17 cellular contexts compared by ENCODE assay signal in genomic region chr1:46171351-46171750, GRCh38. TPM values are rescaled to one million over a fixed set of nuclear protein-coding genes. Genes with fewer than 3 reads are reported as not detected.
A peak's percentile ranks its signal among the peaks of the same experiment; 100 is the strongest.
DNase-seq lines count a peak whose midpoint lies in the region; ATAC-seq and TF ChIP-seq lines count a peak whose summit lies in the region.
"Had no signal": no experiment of that assay in that cellular context is flagged by ENCODE, and none has a peak within 500 bp of the region (broad histone marks: within the 10 kb centered on the region; RNA-seq: fewer than 3 reads in every experiment).

No MANE protein-coding gene starts in this region.

- H2BK12ac ChIP-seq in neuronal stem cell (ENCODE audit: low read length): peak overlapping the region; percentile 4

- no peak overlapping the region for H4K91ac ChIP-seq in neuronal stem cell (ENCODE audit: low read depth, low read length, poor library complexity)

- H3K27ac ChIP-seq in heart left ventricle (peak overlapping the region; percentile 46 to 93 (median 76)), neuronal stem cell (replicated peaks; ENCODE audit: low read length) (no peak overlapping the region), vagina (peak overlapping the region; percentile 36)

- H3K36me3 ChIP-seq in heart left ventricle: no peaks in the 10 kb centered on the region
- H3K36me3 ChIP-seq in neuronal stem cell (replicated peaks in 1 of 2; ENCODE audit: control insufficient read depth in 2 of 2, insufficient read depth in 2 of 2, low read length in 2 of 2): no peaks in the 10 kb centered on the region
- H3K36me3 ChIP-seq in vagina: no peaks in the 10 kb centered on the region
- H3K36me3 ChIP-seq: Peyer's patch, sigmoid colon had no signal

- H3K4me1 Mint-ChIP-seq in CD14-positive monocyte: peaks cover 15% of the 10 kb centered on the region
- peaks cover 10 to 13% of the 10 kb centered on the region in 2 donors for H3K4me1 Mint-ChIP-seq in natural killer cell treated with Interleukin-12 subunit alpha and Interleukin-12 subunit beta and Interleukin-15 and Interleukin-18, amount 100 ng/mL, for 72 hours (ENCODE audit: low read depth in 2 of 2)

- no peak overlapping the region for H3K4ac ChIP-seq in neuronal stem cell (ENCODE audit: low read length)

- H3K27me3 ChIP-seq in heart left ventricle (peaks cover 0 to 5% (median 0%) of the 10 kb centered on the region in 9 donors), neuronal stem cell (ENCODE audit: control insufficient read depth in 3 of 3, insufficient read depth in 3 of 3, low read depth in 1 of 3, low read length in 3 of 3) (peaks cover 0 to 37% (median 14%) of the 10 kb centered on the region in 3 experiments), vagina (no peaks in the 10 kb centered on the region)
- H3K27me3 ChIP-seq: Peyer's patch had no signal

- no peak overlapping the region for H3K18ac ChIP-seq in neuronal stem cell (ENCODE audit: low read length)

- no peak overlapping the region for H2AFZ ChIP-seq in neuronal stem cell (ENCODE audit: low read length)

- no peak overlapping the region for H3K27ac Mint-ChIP-seq in CD14-positive monocyte
- H3K27ac Mint-ChIP-seq in natural killer cell treated with Interleukin-12 subunit alpha and Interleukin-12 subunit beta and Interleukin-15 and Interleukin-18, amount 100 ng/mL, for 72 hours: no peak overlapping the region

- no peak overlapping the region for H4K8ac ChIP-seq in neuronal stem cell (ENCODE audit: low read depth, low read length)

- H3K9me3 Mint-ChIP-seq in CD14-positive monocyte: peaks cover 0 to 3% (median 0%) of the 10 kb centered on the region in 7 donors
- no peaks in the 10 kb centered on the region for H3K9me3 Mint-ChIP-seq in natural killer cell treated with Interleukin-12 subunit alpha and Interleukin-12 subunit beta and Interleukin-15 and Interleukin-18, amount 100 ng/mL, for 72 hours

- H3K23ac ChIP-seq in neuronal stem cell (ENCODE audit: low read depth, low read length, poor library complexity): no peak overlapping the region

- no peaks in the 10 kb centered on the region for H3K79me1 ChIP-seq in neuronal stem cell (ENCODE audit: low read depth, low read length)

- ATAC-seq in heart left ventricle (peak; percentile 30 to 65 (median 51)), Right ventricle myocardium inferior (no peak)
- no peak for ATAC-seq in natural killer cell treated with Interleukin-12 subunit alpha and Interleukin-12 subunit beta and Interleukin-15 and Interleukin-18, amount 100 ng/mL, for 72 hours

- H3K14ac ChIP-seq in neuronal stem cell (ENCODE audit: low read length): no peak overlapping the region

- H3K27me3 Mint-ChIP-seq in CD14-positive monocyte (ENCODE audit: low read depth in 3 of 3): peaks cover 29 to 37% (median 33%) of the 10 kb centered on the region in 3 donors
- H3K27me3 Mint-ChIP-seq in natural killer cell treated with Interleukin-12 subunit alpha and Interleukin-12 subunit beta and Interleukin-15 and Interleukin-18, amount 100 ng/mL, for 72 hours: peaks cover 6 to 8% of the 10 kb centered on the region in 2 donors

- H3K4me3 ChIP-seq in heart left ventricle (peak overlapping the region in 3 of 12 donors; percentile 6 to 13 (median 9)), neuronal stem cell (ENCODE audit: low read length in 2 of 2) (no peak overlapping the region), vagina (no peak overlapping the region)
- H3K4me3 ChIP-seq: Peyer's patch, sigmoid colon had no signal

- H2BK15ac ChIP-seq in neuronal stem cell (ENCODE audit: low read length): peak overlapping the region; percentile 56

- H3K4me3 Mint-ChIP-seq in CD14-positive monocyte: no peak overlapping the region
- no peak overlapping the region for H3K4me3 Mint-ChIP-seq in natural killer cell treated with Interleukin-12 subunit alpha and Interleukin-12 subunit beta and Interleukin-15 and Interleukin-18, amount 100 ng/mL, for 72 hours

- 51 to 85% (median 68%) methylated on average over 7 to 8 of the region's 8 CpGs for WGBS in heart left ventricle, 4 donors
- WGBS in neuronal stem cell (ENCODE audit: extremely low coverage in 2 of 2, insufficient read length in 2 of 2, insufficient replicate concordance in 1 of 2), 2 donors: no CpG with 5 or more reads among the region's 8 CpGs

- DNase-seq in heart left ventricle: peak in 4 of 5 donors; percentile 57 to 84 (median 74)
- no peak for DNase-seq in Right ventricle myocardium inferior (ENCODE audit: missing footprints)
- DNase-seq in dermis blood vessel endothelial cell: peak; percentile 40
- DNase-seq in neuronal stem cell (ENCODE audit: low spot score): no peak
- DNase-seq in vagina (ENCODE audit: extremely low spot score in 2 of 2): no peak
- DNase-seq in NCI-H2029 treated with DMSO at 0.1 percent for 48 hours (lab: John Stamatoyannopoulos, UW): no peak
- no peak for DNase-seq in CD14-positive monocyte (ENCODE audit: low spot score)
- DNase-seq in natural killer cell treated with Interleukin-12 subunit alpha and Interleukin-12 subunit beta and Interleukin-15 and Interleukin-18, amount 100 ng/mL, for 72 hours (ENCODE audit: low spot score): no peak
- DNase-seq: activated CD4-positive, alpha-beta T cell treated with anti-CD3 and anti-CD28 coated beads, Interleukin-2, amount 50 U/mL, for 1 hour; anterior cingulate cortex; NCI-H446 treated with DMSO at 0.1 percent for 48 hours; sigmoid colon had no signal

- TF ChIP-seq CTCF in heart left ventricle (IDR thresholded peaks at IDR 0.05) (no peak), vagina (IDR thresholded peaks at IDR 0.05) (no peak), CD14-positive monocyte (IDR thresholded peaks at IDR 0.05) (no peak)

- no peak overlapping the region for H2BK120ac ChIP-seq in neuronal stem cell (ENCODE audit: low read depth, low read length)

- TF ChIP-seq POLR2A in heart left ventricle (IDR thresholded peaks at IDR 0.05) (peak in 1 of 2 donors; percentile 37), vagina (IDR thresholded peaks at IDR 0.05) (no peak)

- peaks cover 11 to 90% (median 66%) of the 10 kb centered on the region in 12 donors for H3K4me1 ChIP-seq in heart left ventricle
- peaks cover 7 to 25% of the 10 kb centered on the region in 2 donors for H3K4me1 ChIP-seq in neuronal stem cell (ENCODE audit: control insufficient read depth in 2 of 2, insufficient read depth in 1 of 2, low read depth in 1 of 2, low read length in 2 of 2)
- peaks cover 60% of the 10 kb centered on the region for H3K4me1 ChIP-seq in vagina

- no peak overlapping the region for H3K4me2 ChIP-seq in neuronal stem cell (ENCODE audit: insufficient read depth, low read length, poor library complexity, severe bottlenecking)

- peak overlapping the region; percentile 11 for H2AK5ac ChIP-seq in neuronal stem cell (ENCODE audit: low read depth, low read length)

- intact Hi-C loops in heart left ventricle (cut with DNase I): loop anchor here in 2 of 10 donors (1.0 to 10.0 kb wide), 2 partner anchors 38 to 277 kb away; no protein-coding TSS in a partner anchor
- intact Hi-C loops in Right ventricle myocardium inferior (cut with DNase I): loop anchor here (1.0 kb wide), 1 partner anchor 38 kb away; no protein-coding TSS in a partner anchor
- intact Hi-C loops in vagina (cut with DNase I): no loop called here
- intact Hi-C loops in CD14-positive monocyte (cut with micrococcal nuclease): no loop called here

- no peak overlapping the region for H3K9ac ChIP-seq in neuronal stem cell (ENCODE audit: low read depth, low read length, poor library complexity)

- H3K9me3 ChIP-seq in heart left ventricle (no peaks in the 10 kb centered on the region), neuronal stem cell (replicated peaks in 1 of 2; ENCODE audit: control insufficient read depth in 2 of 2, insufficient read depth in 1 of 2, low read depth in 1 of 2, low read length in 2 of 2) (no peaks in the 10 kb centered on the region), vagina (no peaks in the 10 kb centered on the region)
- H3K9me3 ChIP-seq: Peyer's patch, sigmoid colon had no signal

- H3K36me3 Mint-ChIP-seq in CD14-positive monocyte: peaks cover 0 to 3% of the 10 kb centered on the region in 2 donors
- H3K36me3 Mint-ChIP-seq in natural killer cell treated with Interleukin-12 subunit alpha and Interleukin-12 subunit beta and Interleukin-15 and Interleukin-18, amount 100 ng/mL, for 72 hours: no peaks in the 10 kb centered on the region

- H2BK5ac ChIP-seq in neuronal stem cell (ENCODE audit: low read length): peak overlapping the region; percentile 19

RNA-seq across cellular contexts. Expression of gene TSPAN1, which starts 3.5 kb away (rescaled TPM):
- total RNA-seq in heart left ventricle (1 to 10 TPM in 5 of 9 donors, under 1 TPM in 4; 0.63 to 3.5 (median 1.1) TPM), Right ventricle myocardium inferior (1.1 TPM), dermis blood vessel endothelial cell (0.28 and 0.68 TPM in 2 replicates), vagina (3.9 TPM)
- polyA plus RNA-seq in heart left ventricle (1 to 10 TPM in 1 of 2 donors, under 1 TPM in 1; 0.65 to 5.5 TPM), CD14-positive monocyte (not detected)
- polyA plus RNA-seq in neuronal stem cell (2013, experiment 1 of 2): not detected
- polyA plus RNA-seq in neuronal stem cell (2013, experiment 2 of 2): not detected
- total RNA-seq in natural killer cell treated with Interleukin-12 subunit alpha and Interleukin-12 subunit beta and Interleukin-15 and Interleukin-18, amount 100 ng/mL, for 72 hours: not detected
- total RNA-seq: A673; T-helper 2 cell treated with Interferon-gamma antibody and Interleukin-4, amounts not matched to agents 100 ng/mL and 5 ng/mL, for 36 hours had no signal

RNA-seq across cellular contexts. Expression of gene P3R3URF, which starts 4.9 kb away (rescaled TPM):
- total RNA-seq in heart left ventricle (not detected), Right ventricle myocardium inferior (not detected), dermis blood vessel endothelial cell (not detected in 2 replicates), vagina (not detected)
- polyA plus RNA-seq in heart left ventricle (not detected), CD14-positive monocyte (not detected)
- not detected for polyA plus RNA-seq in neuronal stem cell (2013, experiment 1 of 2)
- not detected for polyA plus RNA-seq in neuronal stem cell (2013, experiment 2 of 2)
- not detected for total RNA-seq in natural killer cell treated with Interleukin-12 subunit alpha and Interleukin-12 subunit beta and Interleukin-15 and Interleukin-18, amount 100 ng/mL, for 72 hours
- total RNA-seq: A673; fibroblast of villous mesenchyme; Peyer's patch; sigmoid colon; subcutaneous adipose tissue; T-helper 2 cell treated with Interferon-gamma antibody and Interleukin-4, amounts not matched to agents 100 ng/mL and 5 ng/mL, for 36 hours had no signal
- polyA plus RNA-seq: sigmoid colon had no signal

RNA-seq across cellular contexts. Expression of gene POMGNT1, which starts 26.9 kb away (rescaled TPM):
- total RNA-seq in heart left ventricle (100 to 1,000 TPM; 117 to 203 (median 144) TPM), Right ventricle myocardium inferior (129 TPM), dermis blood vessel endothelial cell (42.4 and 52.3 TPM in 2 replicates), vagina (28.5 TPM)
- polyA plus RNA-seq in heart left ventricle (100 to 1,000 TPM in 1 of 2 donors, 10 to 100 TPM in 1; 85.2 to 117 TPM), CD14-positive monocyte (10 to 100 TPM; 10.3 to 12.2 TPM)
- polyA plus RNA-seq in neuronal stem cell (2013, experiment 1 of 2): 61.7 TPM
- polyA plus RNA-seq in neuronal stem cell (2013, experiment 2 of 2): 64.1 TPM
- 10 to 100 TPM; 46.7 to 61.7 TPM for total RNA-seq in natural killer cell treated with Interleukin-12 subunit alpha and Interleukin-12 subunit beta and Interleukin-15 and Interleukin-18, amount 100 ng/mL, for 72 hours

RNA-seq across cellular contexts. Expression of gene LURAP1, which starts 31.8 kb away (rescaled TPM):
- total RNA-seq in heart left ventricle (10 to 100 TPM in 2 of 9 donors, 1 to 10 TPM in 7; 7.1 to 10.6 (median 8.9) TPM), Right ventricle myocardium inferior (6.0 TPM), dermis blood vessel endothelial cell (1.8 and 2.2 TPM in 2 replicates), vagina (14.0 TPM)
- polyA plus RNA-seq in heart left ventricle (10 to 100 TPM in 1 of 2 donors, 1 to 10 TPM in 1; 5.9 to 10.5 TPM), CD14-positive monocyte (not detected)
- polyA plus RNA-seq in neuronal stem cell (2013, experiment 1 of 2): 2.2 TPM
- 2.5 TPM for polyA plus RNA-seq in neuronal stem cell (2013, experiment 2 of 2)
- total RNA-seq in natural killer cell treated with Interleukin-12 subunit alpha and Interleukin-12 subunit beta and Interleukin-15 and Interleukin-18, amount 100 ng/mL, for 72 hours: not detected

RNA-seq across cellular contexts. Expression of gene PIK3R3, which starts 38.9 kb away (rescaled TPM):
- total RNA-seq in heart left ventricle (10 to 100 TPM; 24.6 to 54.1 (median 41.9) TPM), Right ventricle myocardium inferior (22.6 TPM), dermis blood vessel endothelial cell (15.8 and 21.0 TPM in 2 replicates), vagina (27.0 TPM)
- polyA plus RNA-seq in heart left ventricle (10 to 100 TPM; 11.8 to 49.0 TPM), CD14-positive monocyte (under 1 TPM; 0.17 to 0.28 TPM)
- 39.4 TPM for polyA plus RNA-seq in neuronal stem cell (2013, experiment 1 of 2)
- polyA plus RNA-seq in neuronal stem cell (2013, experiment 2 of 2): 39.9 TPM
- total RNA-seq in natural killer cell treated with Interleukin-12 subunit alpha and Interleukin-12 subunit beta and Interleukin-15 and Interleukin-18, amount 100 ng/mL, for 72 hours: 1 to 10 TPM; 3.3 to 7.4 TPM

Comparison
In these comparisons a context has a peak if more than half of its experiments do, and no peak if none do; other contexts are left out.
1. ATAC-seq: peak in heart left ventricle (4 of 4); none in Right ventricle myocardium inferior (single experiment) and natural killer cell treated with Interleukin-12 subunit alpha and Interleukin-12 subunit beta and Interleukin-15 and Interleukin-18, amount 100 ng/mL, for 72 hours (0 of 2).
2. DNase-seq: peak in heart left ventricle (4 of 5) and dermis blood vessel endothelial cell (single experiment); none in Right ventricle myocardium inferior (single experiment), neuronal stem cell (single experiment), vagina (0 of 2), NCI-H2029 treated with DMSO at 0.1 percent for 48 hours (single experiment), CD14-positive monocyte (single experiment) and natural killer cell treated with Interleukin-12 subunit alpha and Interleukin-12 subunit beta and Interleukin-15 and Interleukin-18, amount 100 ng/mL, for 72 hours (single experiment).